Comparison of ENCODE assay signal across 15 cellular contexts in genomic region chr1:183327429-183328290, GRCh38.
A peak's percentile ranks its signal among the peaks of the same experiment; 100 is the strongest.
DNase-seq lines count a peak whose midpoint lies in the region; ATAC-seq and TF ChIP-seq lines count a peak whose summit lies in the region.
"Had no signal": no experiment of that assay in that cellular context is flagged by ENCODE, and none has a peak within 500 bp of the region (broad histone marks: within the 10 kb centered on the region; RNA-seq: fewer than 3 reads in every experiment).

No MANE protein-coding gene starts in this region.

- in situ Hi-C loops in KBM-7 (cut with MboI; ENCODE audit: low pct_unique_long_range_greater_than_20kb, low sequenced_read_pairs), result no loop called here

- H3K27me3 Mint-ChIP-seq in osteocyte (ENCODE audit: unreplicated experiment), result peaks cover 11% of the 10 kb centered on the region

- H3K36me3 ChIP-seq in left ventricle myocardium inferior (no peaks in the 10 kb centered on the region), aorta (ENCODE audit: control insufficient read depth in 1 of 2, insufficient read depth in 2 of 2, low read length in 1 of 2) (no peaks in the 10 kb centered on the region)
- H3K36me3 ChIP-seq: BE2C, WERI-Rb-1 had no signal

- no peaks in the 10 kb centered on the region for H3K36me3 Mint-ChIP-seq in osteocyte (ENCODE audit: unreplicated experiment)
- H3K36me3 Mint-ChIP-seq: T-cell had no signal

- peak; percentile 65 for ATAC-seq in aorta (ENCODE audit: low FRiP score)
- ATAC-seq: GM23338, left colon, T-cell had no signal

- intact Hi-C loops in left ventricle myocardium inferior (cut with micrococcal nuclease) (no loop called here), aorta (cut with DNase I) (no loop called here)

- DNase-seq in cerebellum (ENCODE audit: low spot score) (peak; percentile 86), left ventricle myocardium inferior (peak; percentile 50), osteocyte (ENCODE audit: extremely low spot score, unreplicated experiment) (no peak), aorta (no peak), HUDEP-2 (lab: John Stamatoyannopoulos, UW; ENCODE audit: unreplicated experiment in 76 of 76) (no peak), KBM-7 (no peak)
- DNase-seq in activated naive CD4-positive, alpha-beta T cell (lab: John Stamatoyannopoulos, UW), result no peak
- DNase-seq: activated effector memory CD4-positive, alpha-beta T cell treated with Interleukin-2 at 50 U/mL for 16 hours; BE2C; KG1; NCI-H226; T-cell; WERI-Rb-1 had no signal

- H3K9me3 ChIP-seq in left ventricle myocardium inferior (replicated peaks) (no peaks in the 10 kb centered on the region), aorta (ENCODE audit: control insufficient read depth, low read length) (no peaks in the 10 kb centered on the region)
- H3K9me3 ChIP-seq: BE2C had no signal

- H3K27ac ChIP-seq in left ventricle myocardium inferior (replicated peaks) (peak overlapping the region; percentile 69), aorta (ENCODE audit: low read depth in 1 of 2, low read length in 2 of 2) (peak overlapping the region in 1 of 2 donors; percentile 46)
- H3K27ac ChIP-seq: WERI-Rb-1 had no signal

- H3K4me3 ChIP-seq in left ventricle myocardium inferior, result no peak overlapping the region
- no peak overlapping the region for H3K4me3 ChIP-seq in aorta (ENCODE audit: low read length in 2 of 2)
- H3K4me3 ChIP-seq: GM23338 had no signal

- WGBS in aorta, 2 donors, result 16 to 22% methylated on average over 11 of the region's 11 CpGs

- H3K4me3 Mint-ChIP-seq in osteocyte (ENCODE audit: unreplicated experiment), result no peak overlapping the region
- H3K4me3 Mint-ChIP-seq: GM23338, T-cell had no signal

- TF ChIP-seq CTCF in left ventricle myocardium inferior (IDR thresholded peaks at IDR 0.05; ENCODE audit: borderline replicate concordance) (no peak), osteocyte (IDR thresholded peaks at IDR 0.05) (no peak)

- H3K27ac Mint-ChIP-seq in osteocyte (ENCODE audit: unreplicated experiment), result peak overlapping the region; percentile 42
- H3K27ac Mint-ChIP-seq: GM23338, T-cell had no signal

- H3K9me3 Mint-ChIP-seq in osteocyte (ENCODE audit: unreplicated experiment), result no peaks in the 10 kb centered on the region
- H3K9me3 Mint-ChIP-seq: GM23338, T-cell had no signal

- H3K4me1 ChIP-seq in left ventricle myocardium inferior (peaks cover 17% of the 10 kb centered on the region), aorta (ENCODE audit: control insufficient read depth in 1 of 2, insufficient read depth in 2 of 2, low read length in 2 of 2) (peaks cover 0 to 3% of the 10 kb centered on the region in 2 donors)

- H3K27me3 ChIP-seq in left ventricle myocardium inferior (ENCODE audit: low read depth), result no peaks in the 10 kb centered on the region
- no peaks in the 10 kb centered on the region for H3K27me3 ChIP-seq in aorta (ENCODE audit: control insufficient read depth in 1 of 2, insufficient read depth in 2 of 2, low read length in 1 of 2)
- H3K27me3 ChIP-seq: BE2C had no signal

- peaks cover 43% of the 10 kb centered on the region for H3K4me1 Mint-ChIP-seq in osteocyte (ENCODE audit: unreplicated experiment)
- H3K4me1 Mint-ChIP-seq: T-cell had no signal

Comparison
In these comparisons a context has a peak if more than half of its experiments do, and no peak if none do; other contexts are left out.
1. DNase-seq: peak in cerebellum (single experiment) and left ventricle myocardium inferior (single experiment); none in osteocyte (single experiment), aorta (0 of 2), HUDEP-2 (0 of 76), KBM-7 (single experiment) and activated naive CD4-positive, alpha-beta T cell (0 of 4).